ENCODE assay signal across 9 cellular contexts in the genomic region with DNA sequence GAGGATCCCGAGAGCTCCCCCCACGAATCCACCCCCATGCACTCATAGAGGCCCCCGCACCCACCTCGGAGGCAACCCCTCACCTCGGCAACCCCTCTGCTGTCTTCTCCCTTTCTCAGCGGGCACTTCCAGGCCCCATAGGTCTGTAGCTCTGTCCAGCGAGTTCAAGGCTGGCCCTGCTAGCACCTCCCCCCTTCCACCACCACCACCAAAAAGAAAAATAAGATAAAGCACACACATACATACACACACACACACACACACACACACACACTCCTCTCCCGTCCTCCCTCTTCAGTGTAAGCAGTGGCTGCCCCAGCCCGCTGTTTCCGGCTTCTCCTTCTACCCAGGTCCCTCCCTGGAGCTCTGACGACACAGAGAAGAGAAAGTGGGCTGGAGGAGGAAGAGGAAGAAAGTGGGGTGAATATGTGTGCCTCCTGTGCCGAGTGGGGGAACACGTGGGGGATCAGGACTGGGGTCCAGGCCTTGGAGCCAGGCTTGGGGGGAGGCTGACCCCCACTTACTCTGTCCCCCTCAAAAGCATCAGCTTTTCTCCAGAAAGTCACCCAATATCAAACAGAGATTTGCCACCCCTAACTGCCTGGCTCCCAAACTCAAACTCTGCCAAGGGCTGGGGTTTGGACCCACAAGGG. TPM values are rescaled to one million over a fixed set of nuclear protein-coding genes. Genes with fewer than 3 reads are reported as not detected.
DNase-seq lines count a peak whose midpoint lies in the region; ATAC-seq and TF ChIP-seq lines count a peak whose summit lies in the region.
"Had no signal": no experiment of that assay in that cellular context is flagged by ENCODE, and none has a peak within 500 bp of the region (broad histone marks: within the 10 kb centered on the region; RNA-seq: fewer than 3 reads in every experiment).

STAT6 (minus strand) TSS at position 317 of the 653 bp plus-strand sequence. CDS start 3,084 bp downstream, outside the sequence.

- H3K4me3 ChIP-seq in AG09309 (ENCODE audit: control insufficient read depth, low read depth, low read length) (peak within 1 kb of the TSS; percentile 86), RWPE2 (ENCODE audit: severe bottlenecking) (peak within 1 kb of the TSS; percentile 46), ovary (peak within 1 kb of the TSS; percentile 49)

- H3K9me3 ChIP-seq in RWPE2 (ENCODE audit: severe bottlenecking) (no peaks in the 10 kb centered on the region), ovary (no peaks in the 10 kb centered on the region)

- 0% methylated on average over 13 of the region's 13 CpGs for WGBS in ovary, 3 donors

- peaks cover 10% of the 10 kb centered on the region for H3K36me3 Mint-ChIP-seq in type B pancreatic cell

- no peak for TF ChIP-seq POLR2A in ovary (IDR thresholded peaks at IDR 0.05)

- intact Hi-C loops in ovary (cut with DNase I): loop anchor here in 3 of 4 donors (2.0 to 5.0 kb wide), 5 partner anchors 22 to 104 kb away; partner anchors contain the start of genes NAB2 (in 1 of the 3) and ZBTB39 (in 1 of the 3)

- peaks cover 31% of the 10 kb centered on the region for H3K4me1 Mint-ChIP-seq in type B pancreatic cell (ENCODE audit: unreplicated experiment)

- peaks cover 4% of the 10 kb centered on the region for H3K27me3 Mint-ChIP-seq in type B pancreatic cell

- H3K9me3 Mint-ChIP-seq in type B pancreatic cell: no peaks in the 10 kb centered on the region

- H3K4me3 Mint-ChIP-seq in type B pancreatic cell: peak within 1 kb of the TSS; percentile 96

- peak within 1 kb of the TSS; percentile 99 for H3K27ac Mint-ChIP-seq in type B pancreatic cell

- no peak for TF ChIP-seq CTCF in AG09309 (IDR thresholded peaks at IDR 0.05; ENCODE audit: control insufficient read depth, insufficient read depth, low read depth, low read length, missing control alignments)
- TF ChIP-seq CTCF in RWPE2 (IDR thresholded peaks at IDR 0.05; ENCODE audit: poor library complexity, severe bottlenecking): no peak
- no peak for TF ChIP-seq CTCF in ovary (IDR thresholded peaks at IDR 0.05)
- TF ChIP-seq CTCF in type B pancreatic cell (conservative IDR thresholded peaks at IDR 0.05): no peak

- H3K27me3 ChIP-seq in RWPE2 (ENCODE audit: insufficient read depth, poor library complexity, severe bottlenecking) (no peaks in the 10 kb centered on the region), ovary (no peaks in the 10 kb centered on the region)

- H3K4me1 ChIP-seq in RWPE2 (ENCODE audit: insufficient read depth, poor library complexity, severe bottlenecking) (peaks cover 7% of the 10 kb centered on the region), ovary (ENCODE audit: insufficient read depth) (peaks cover 2% of the 10 kb centered on the region)

- no peak for TF ChIP-seq EP300 in ovary (IDR thresholded peaks at IDR 0.05)

- peaks cover 21% of the 10 kb centered on the region for H3K36me3 ChIP-seq in RWPE2 (ENCODE audit: low read depth)
- H3K36me3 ChIP-seq in ovary: no peaks in the 10 kb centered on the region

- H3K27ac ChIP-seq in RWPE2 (ENCODE audit: poor library complexity, severe bottlenecking) (peak within 1 kb of the TSS; percentile 98), ovary (peak within 1 kb of the TSS; percentile 61 to 99)

- DNase-seq in AG09309 (ENCODE audit: low read depth) (peak; percentile 67), RWPE2 (ENCODE audit: low spot score) (no peak), globus pallidus (ENCODE audit: low spot score) (peak; percentile 69), ovary (peak; percentile 82 to 85 (median 84)), type B pancreatic cell (ENCODE audit: extremely low spot score, unreplicated experiment) (no peak)
- DNase-seq in activated naive CD4-positive, alpha-beta T cell (lab: John Stamatoyannopoulos, UW): peak; percentile 36 to 68 (median 50)

- ATAC-seq in GM19023 (IDR thresholded peaks at IDR 0.05; ENCODE audit: unreplicated experiment) (peak; percentile 53), HG03378 (IDR thresholded peaks at IDR 0.05; ENCODE audit: unreplicated experiment) (peak; percentile 41), RWPE2 (ENCODE audit: low read depth) (peak; percentile 54)

RNA-seq across cellular contexts. Expression of gene STAT6, which starts in this region (rescaled TPM):
- 100 to 1,000 TPM in 5 of 7 donors, 10 to 100 TPM in 2; 67.4 to 211 (median 168) TPM for total RNA-seq in ovary
- polyA plus RNA-seq in ovary: 100 to 1,000 TPM; 145 to 158 TPM
- 83.4 and 167 TPM in 2 replicates for total RNA-seq in type B pancreatic cell (ENCODE audit: low replicate concordance)
- total RNA-seq: M059J had no signal

Comparison
In these comparisons a context has a peak if more than half of its experiments do, and no peak if none do; other contexts are left out.
1. DNase-seq: peak in AG09309 (single experiment), activated naive CD4-positive, alpha-beta T cell (4 of 4), globus pallidus (single experiment) and ovary (5 of 5); none in RWPE2 (single experiment) and type B pancreatic cell (single experiment).
2. Peak in every context shown above with its lines, with median percentiles within 50 percentile points of each other: H3K4me3 ChIP-seq and ATAC-seq.